1 cellular context compared by ENCODE assay signal in the genomic region with DNA sequence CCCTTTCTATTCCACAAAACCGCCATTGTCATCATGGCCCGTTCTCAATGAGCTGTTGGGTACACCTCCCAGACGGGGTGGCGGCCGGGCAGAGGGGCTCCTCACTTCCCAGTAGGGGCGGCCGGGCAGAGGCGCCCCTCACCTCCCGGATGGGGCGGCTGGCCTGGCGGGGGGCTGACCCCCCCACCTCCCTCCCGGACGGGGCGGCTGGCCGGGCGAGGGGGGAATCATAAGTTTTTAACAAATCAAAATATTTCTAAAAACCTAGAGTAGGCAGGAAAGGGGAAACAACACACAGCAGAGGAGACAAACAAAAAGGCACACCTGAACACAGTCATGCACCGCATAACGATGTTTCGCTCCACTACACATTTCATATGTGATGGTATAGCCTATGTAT. TPM values are rescaled to one million over a fixed set of nuclear protein-coding genes. Genes with fewer than 3 reads are reported as not detected.
"Had no signal": no experiment of that assay in that cellular context is flagged by ENCODE, and none has a peak within 500 bp of the region (broad histone marks: within the 10 kb centered on the region; RNA-seq: fewer than 3 reads in every experiment).

No MANE protein-coding gene starts in this region.

RNA-seq across cellular contexts. Expression of a gene that starts 8.1 kb away (rescaled TPM):
- total RNA-seq: temporal lobe had no signal
